Comparison of ENCODE assay signal across 12 cellular contexts in the genomic region with DNA sequence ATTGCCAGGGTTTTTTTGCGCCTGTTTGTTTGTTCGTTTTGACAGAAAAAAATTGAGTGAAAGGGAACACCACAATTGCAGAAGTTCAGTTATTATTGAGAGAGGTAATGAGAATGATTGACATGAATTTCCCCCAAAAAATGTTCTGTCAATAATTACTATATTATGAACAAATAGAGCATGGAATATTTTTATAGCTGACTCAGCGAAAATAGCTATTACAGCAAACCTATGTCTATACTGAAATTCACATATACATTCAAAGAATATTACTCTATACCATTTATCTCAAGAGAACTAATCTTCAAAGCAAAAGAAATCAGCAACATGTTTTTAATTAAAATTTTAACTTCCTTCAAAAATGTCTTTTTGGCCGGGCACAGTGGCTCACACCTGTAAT. TPM values are rescaled to one million over a fixed set of nuclear protein-coding genes. Genes with fewer than 3 reads are reported as not detected.
"Had no signal": no experiment of that assay in that cellular context is flagged by ENCODE, and none has a peak within 500 bp of the region (broad histone marks: within the 10 kb centered on the region; RNA-seq: fewer than 3 reads in every experiment).

No MANE protein-coding gene starts in this region.

RNA-seq across cellular contexts. Expression of gene CFHR3, which starts 4.8 kb away (rescaled TPM):
- total RNA-seq: naive thymus-derived CD8-positive, alpha-beta T cell; natural killer cell treated with Interleukin-12 subunit alpha and Interleukin-12 subunit beta and Interleukin-15 and Interleukin-18, amount 100 ng/mL, for 72 hours; prostate gland; pulmonary artery endothelial cell; suprapubic skin had no signal
- polyA plus RNA-seq: naive thymus-derived CD8-positive, alpha-beta T cell; smooth muscle cell; thymus had no signal

RNA-seq across cellular contexts. Expression of gene CFHR1, which starts 49.7 kb away (rescaled TPM):
- total RNA-seq: naive thymus-derived CD8-positive, alpha-beta T cell; natural killer cell treated with Interleukin-12 subunit alpha and Interleukin-12 subunit beta and Interleukin-15 and Interleukin-18, amount 100 ng/mL, for 72 hours; osteocyte; prostate gland; right atrium auricular region; smooth muscle cell; testis; transverse colon; upper lobe of right lung had no signal
- polyA plus RNA-seq: naive thymus-derived CD8-positive, alpha-beta T cell; smooth muscle cell had no signal
